In the genomic region with DNA sequence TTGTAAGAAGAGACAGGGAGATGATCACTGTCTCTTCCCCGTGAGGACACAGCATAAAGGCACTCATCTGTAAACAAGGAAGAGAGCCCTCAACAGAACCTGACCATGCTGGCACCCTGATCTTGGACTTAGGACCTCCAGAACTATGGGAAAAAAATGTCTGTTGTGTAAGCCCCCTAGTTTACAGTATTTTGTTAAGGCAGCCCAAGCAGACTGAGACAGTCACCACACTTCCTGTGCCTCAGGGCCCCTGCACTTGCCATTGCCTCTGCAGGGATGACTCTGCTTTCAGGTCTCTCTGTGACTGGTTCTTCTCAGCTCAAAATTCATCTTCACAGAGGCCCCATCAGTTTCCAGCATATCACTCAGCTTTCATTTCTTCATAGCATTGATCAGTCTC, we compare ENCODE assay signal across 22 cellular contexts.
"Had no signal": no experiment of that assay in that cellular context is flagged by ENCODE, and none has a peak within 500 bp of the region (broad histone marks: within the 10 kb centered on the region; RNA-seq: fewer than 3 reads in every experiment).

No MANE protein-coding gene starts in this region.

- H3K36me3 ChIP-seq: MG63, SJCRH30 had no signal

- H3K4me2 ChIP-seq: SK-N-SH had no signal

- H3K9ac ChIP-seq: SK-N-SH had no signal

- H3K9me3 ChIP-seq: MG63, SK-N-SH had no signal

- H3K27me3 ChIP-seq: MG63, SJCRH30 had no signal

- H3K27ac ChIP-seq: RWPE1, SJCRH30 had no signal

- DNase-seq: activated CD4-positive, alpha-beta T cell treated with anti-CD3 and anti-CD28 coated beads for 48 hours; activated CD4-positive, alpha-beta T cell treated with anti-CD3 and anti-CD28 coated beads, Interleukin-2, amount 50 U/mL, for 4 hours; activated effector memory CD4-positive, alpha-beta T cell treated with anti-CD3 and anti-CD28 coated beads, Interleukin-2, amount 50 U/mL, for 16 hours; activated naive CD4-positive, alpha-beta T cell treated with Interleukin-2 at 50 U/mL for 16 hours; activated naive CD8-positive, alpha-beta T cell treated with anti-CD3 and anti-CD28 coated beads, Interleukin-2, amount 50 U/mL, for 24 hours; activated T-cell treated with anti-CD3 and anti-CD28 coated beads, Interleukin-2, amount 50 U/mL, for 4 hours; amygdala; KG1; MG63; NCI-H1105 treated with DMSO at 0.1 percent for 48 hours; NCI-H1930; NCI-H2227 treated with DMSO at 0.1 percent for 48 hours; NCI-H526; NCI-H774; OCI-M1; Right ventricle myocardium superior; SJCRH30; SK-N-SH had no signal

- H3K4me1 ChIP-seq: SJCRH30 had no signal

- H3K4me3 ChIP-seq: MG63, SJCRH30 had no signal

- ATAC-seq: activated CD4-positive, CD25-positive, alpha-beta regulatory T cell treated with anti-CD3 and anti-CD28 coated beads, Interleukin-2, amount 50 U/mL, for 24 hours; activated naive CD4-positive, alpha-beta T cell treated with anti-CD3 and anti-CD28 coated beads, Interleukin-2, amount 50 U/mL, for 72 hours; activated naive CD8-positive, alpha-beta T cell treated with anti-CD3 and anti-CD28 coated beads, Interleukin-2, amount 50 U/mL, for 24 hours; activated T-cell treated with anti-CD3 and anti-CD28 coated beads, Interleukin-2, amount 50 U/mL, for 4 hours; Panc1 had no signal
